Comparison of ENCODE assay signal across 1 cellular context in the genomic region with DNA sequence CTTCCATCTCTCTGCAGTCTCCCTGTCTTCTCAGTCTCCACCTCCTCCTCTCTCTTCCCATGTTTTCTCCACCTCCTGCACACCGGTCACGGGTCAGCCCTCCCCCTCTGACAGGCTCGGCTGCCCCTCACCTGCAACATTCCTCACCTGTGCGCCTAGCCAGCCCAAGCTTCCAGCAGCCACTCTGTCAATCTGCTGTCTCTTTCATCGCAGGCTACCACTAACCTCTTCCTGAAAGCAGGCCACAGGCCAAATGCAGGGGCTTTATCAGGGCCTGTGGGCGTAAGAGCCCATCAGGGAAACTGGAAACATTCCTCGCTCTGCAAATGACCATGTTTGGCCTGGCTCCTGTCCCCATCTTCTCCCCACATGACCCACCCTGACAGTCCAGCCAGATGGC.
TF ChIP-seq lines count a peak whose summit lies in the region.

No MANE protein-coding gene starts in this region.

TF ChIP-seq in H1, 55 proteins besides CTCF, POLR2A, EP300 and RAD21:
- TF ChIP-seq SRF (IDR thresholded peaks at IDR 0.05; ENCODE audit: low read depth, low read length) (peak; percentile 38), POU5F1 (IDR thresholded peaks at IDR 0.05; ENCODE audit: low read depth, low read length) (no peak), RNF2 (IDR thresholded peaks at IDR 0.05; ENCODE audit: borderline replicate concordance, low read depth, low read length, missing control alignments, poor library complexity, severe bottlenecking) (no peak), BCL11A (IDR thresholded peaks at IDR 0.05; ENCODE audit: low read depth in 2 of 2, low read length in 2 of 2) (no peak), ZNF274 (IDR thresholded peaks at IDR 0.05; ENCODE audit: borderline replicate concordance, extremely low read depth, low read length) (no peak), SP1 (IDR thresholded peaks at IDR 0.05; ENCODE audit: low read depth, low read length) (no peak), ASH2L (IDR thresholded peaks at IDR 0.05; ENCODE audit: low read length) (no peak), TEAD4 (IDR thresholded peaks at IDR 0.05; ENCODE audit: low read depth, low read length) (peak; percentile 61; the same call in 1 of the 2 replicates), CBX5 (IDR thresholded peaks at IDR 0.05; ENCODE audit: low read depth, low read length) (no peak), RFX5 (IDR thresholded peaks at IDR 0.05; ENCODE audit: borderline replicate concordance, low read depth, low read length) (no peak), BRCA1 (IDR thresholded peaks at IDR 0.05; ENCODE audit: low read depth, low read length) (no peak), KDM1A (IDR thresholded peaks at IDR 0.05; ENCODE audit: borderline replicate concordance, low read length) (no peak), JUN (IDR thresholded peaks at IDR 0.05; ENCODE audit: low read depth, low read length) (no peak)
- TF ChIP-seq, protein P1, sequence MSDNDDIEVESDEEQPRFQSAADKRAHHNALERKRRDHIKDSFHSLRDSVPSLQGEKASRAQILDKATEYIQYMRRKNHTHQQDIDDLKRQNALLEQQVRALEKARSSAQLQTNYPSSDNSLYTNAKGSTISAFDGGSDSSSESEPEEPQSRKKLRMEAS (IDR thresholded peaks at IDR 0.05): no peak
- TF ChIP-seq, protein P2, sequence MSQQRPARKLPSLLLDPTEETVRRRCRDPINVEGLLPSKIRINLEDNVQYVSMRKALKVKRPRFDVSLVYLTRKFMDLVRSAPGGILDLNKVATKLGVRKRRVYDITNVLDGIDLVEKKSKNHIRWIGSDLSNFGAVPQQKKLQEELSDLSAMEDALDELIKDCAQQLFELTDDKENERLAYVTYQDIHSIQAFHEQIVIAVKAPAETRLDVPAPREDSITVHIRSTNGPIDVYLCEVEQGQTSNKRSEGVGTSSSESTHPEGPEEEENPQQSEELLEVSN (IDR thresholded peaks at IDR 0.05): no peak
- TF ChIP-seq, protein P3, sequence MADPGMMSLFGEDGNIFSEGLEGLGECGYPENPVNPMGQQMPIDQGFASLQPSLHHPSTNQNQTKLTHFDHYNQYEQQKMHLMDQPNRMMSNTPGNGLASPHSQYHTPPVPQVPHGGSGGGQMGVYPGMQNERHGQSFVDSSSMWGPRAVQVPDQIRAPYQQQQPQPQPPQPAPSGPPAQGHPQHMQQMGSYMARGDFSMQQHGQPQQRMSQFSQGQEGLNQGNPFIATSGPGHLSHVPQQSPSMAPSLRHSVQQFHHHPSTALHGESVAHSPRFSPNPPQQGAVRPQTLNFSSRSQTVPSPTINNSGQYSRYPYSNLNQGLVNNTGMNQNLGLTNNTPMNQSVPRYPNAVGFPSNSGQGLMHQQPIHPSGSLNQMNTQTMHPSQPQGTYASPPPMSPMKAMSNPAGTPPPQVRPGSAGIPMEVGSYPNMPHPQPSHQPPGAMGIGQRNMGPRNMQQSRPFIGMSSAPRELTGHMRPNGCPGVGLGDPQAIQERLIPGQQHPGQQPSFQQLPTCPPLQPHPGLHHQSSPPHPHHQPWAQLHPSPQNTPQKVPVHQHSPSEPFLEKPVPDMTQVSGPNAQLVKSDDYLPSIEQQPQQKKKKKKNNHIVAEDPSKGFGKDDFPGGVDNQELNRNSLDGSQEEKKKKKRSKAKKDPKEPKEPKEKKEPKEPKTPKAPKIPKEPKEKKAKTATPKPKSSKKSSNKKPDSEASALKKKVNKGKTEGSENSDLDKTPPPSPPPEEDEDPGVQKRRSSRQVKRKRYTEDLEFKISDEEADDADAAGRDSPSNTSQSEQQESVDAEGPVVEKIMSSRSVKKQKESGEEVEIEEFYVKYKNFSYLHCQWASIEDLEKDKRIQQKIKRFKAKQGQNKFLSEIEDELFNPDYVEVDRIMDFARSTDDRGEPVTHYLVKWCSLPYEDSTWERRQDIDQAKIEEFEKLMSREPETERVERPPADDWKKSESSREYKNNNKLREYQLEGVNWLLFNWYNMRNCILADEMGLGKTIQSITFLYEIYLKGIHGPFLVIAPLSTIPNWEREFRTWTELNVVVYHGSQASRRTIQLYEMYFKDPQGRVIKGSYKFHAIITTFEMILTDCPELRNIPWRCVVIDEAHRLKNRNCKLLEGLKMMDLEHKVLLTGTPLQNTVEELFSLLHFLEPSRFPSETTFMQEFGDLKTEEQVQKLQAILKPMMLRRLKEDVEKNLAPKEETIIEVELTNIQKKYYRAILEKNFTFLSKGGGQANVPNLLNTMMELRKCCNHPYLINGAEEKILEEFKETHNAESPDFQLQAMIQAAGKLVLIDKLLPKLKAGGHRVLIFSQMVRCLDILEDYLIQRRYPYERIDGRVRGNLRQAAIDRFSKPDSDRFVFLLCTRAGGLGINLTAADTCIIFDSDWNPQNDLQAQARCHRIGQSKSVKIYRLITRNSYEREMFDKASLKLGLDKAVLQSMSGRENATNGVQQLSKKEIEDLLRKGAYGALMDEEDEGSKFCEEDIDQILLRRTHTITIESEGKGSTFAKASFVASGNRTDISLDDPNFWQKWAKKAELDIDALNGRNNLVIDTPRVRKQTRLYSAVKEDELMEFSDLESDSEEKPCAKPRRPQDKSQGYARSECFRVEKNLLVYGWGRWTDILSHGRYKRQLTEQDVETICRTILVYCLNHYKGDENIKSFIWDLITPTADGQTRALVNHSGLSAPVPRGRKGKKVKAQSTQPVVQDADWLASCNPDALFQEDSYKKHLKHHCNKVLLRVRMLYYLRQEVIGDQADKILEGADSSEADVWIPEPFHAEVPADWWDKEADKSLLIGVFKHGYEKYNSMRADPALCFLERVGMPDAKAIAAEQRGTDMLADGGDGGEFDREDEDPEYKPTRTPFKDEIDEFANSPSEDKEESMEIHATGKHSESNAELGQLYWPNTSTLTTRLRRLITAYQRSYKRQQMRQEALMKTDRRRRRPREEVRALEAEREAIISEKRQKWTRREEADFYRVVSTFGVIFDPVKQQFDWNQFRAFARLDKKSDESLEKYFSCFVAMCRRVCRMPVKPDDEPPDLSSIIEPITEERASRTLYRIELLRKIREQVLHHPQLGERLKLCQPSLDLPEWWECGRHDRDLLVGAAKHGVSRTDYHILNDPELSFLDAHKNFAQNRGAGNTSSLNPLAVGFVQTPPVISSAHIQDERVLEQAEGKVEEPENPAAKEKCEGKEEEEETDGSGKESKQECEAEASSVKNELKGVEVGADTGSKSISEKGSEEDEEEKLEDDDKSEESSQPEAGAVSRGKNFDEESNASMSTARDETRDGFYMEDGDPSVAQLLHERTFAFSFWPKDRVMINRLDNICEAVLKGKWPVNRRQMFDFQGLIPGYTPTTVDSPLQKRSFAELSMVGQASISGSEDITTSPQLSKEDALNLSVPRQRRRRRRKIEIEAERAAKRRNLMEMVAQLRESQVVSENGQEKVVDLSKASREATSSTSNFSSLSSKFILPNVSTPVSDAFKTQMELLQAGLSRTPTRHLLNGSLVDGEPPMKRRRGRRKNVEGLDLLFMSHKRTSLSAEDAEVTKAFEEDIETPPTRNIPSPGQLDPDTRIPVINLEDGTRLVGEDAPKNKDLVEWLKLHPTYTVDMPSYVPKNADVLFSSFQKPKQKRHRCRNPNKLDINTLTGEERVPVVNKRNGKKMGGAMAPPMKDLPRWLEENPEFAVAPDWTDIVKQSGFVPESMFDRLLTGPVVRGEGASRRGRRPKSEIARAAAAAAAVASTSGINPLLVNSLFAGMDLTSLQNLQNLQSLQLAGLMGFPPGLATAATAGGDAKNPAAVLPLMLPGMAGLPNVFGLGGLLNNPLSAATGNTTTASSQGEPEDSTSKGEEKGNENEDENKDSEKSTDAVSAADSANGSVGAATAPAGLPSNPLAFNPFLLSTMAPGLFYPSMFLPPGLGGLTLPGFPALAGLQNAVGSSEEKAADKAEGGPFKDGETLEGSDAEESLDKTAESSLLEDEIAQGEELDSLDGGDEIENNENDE (IDR thresholded peaks at IDR 0.05; ENCODE audit: insufficient replicate concordance, low read length): no peak
